3 cellular contexts compared by ENCODE assay signal in genomic region chr10:31697271-31698168, GRCh38.
A peak's percentile ranks its signal among the peaks of the same experiment; 100 is the strongest.
TF ChIP-seq lines count a peak whose summit lies in the region.

No MANE protein-coding gene starts in this region.

TF ChIP-seq in liver, 16 proteins besides CTCF, POLR2A, EP300 and RAD21 (continued from another document):
- TF ChIP-seq FOXA1 (IDR thresholded peaks at IDR 0.05), result no peak

TF ChIP-seq in HepG2, 621 proteins besides CTCF, POLR2A, EP300 and RAD21 (continued from another document):
- TF ChIP-seq E2F1 (CRISPR knock-in tag; IDR thresholded peaks at IDR 0.05), result no peak
- no peak for TF ChIP-seq HOXA5 (CRISPR knock-in tag; IDR thresholded peaks at IDR 0.05)
- TF ChIP-seq ZNF607 (CRISPR knock-in tag; IDR thresholded peaks at IDR 0.05; ENCODE audit: borderline replicate concordance), result no peak
- no peak for TF ChIP-seq TBL1XR1 (IDR thresholded peaks at IDR 0.05; ENCODE audit: borderline replicate concordance, low read length, partially characterized antibody)
- TF ChIP-seq MTA3 (CRISPR knock-in tag; IDR thresholded peaks at IDR 0.05), result no peak
- no peak for TF ChIP-seq PCBP1 (IDR thresholded peaks at IDR 0.05; ENCODE audit: borderline replicate concordance, low read depth, low read length)
- no peak for TF ChIP-seq ZNF768 (CRISPR knock-in tag; IDR thresholded peaks at IDR 0.05)
- no peak for TF ChIP-seq ZNF556 (CRISPR knock-in tag; IDR thresholded peaks at IDR 0.05; ENCODE audit: borderline replicate concordance)
- no peak for TF ChIP-seq GABPA (IDR thresholded peaks at IDR 0.05; ENCODE audit: low read depth, low read length)
- TF ChIP-seq GABPA (CRISPR knock-in tag; IDR thresholded peaks at IDR 0.05; ENCODE audit: low read depth), result no peak
- no peak for TF ChIP-seq ZNF382 (CRISPR knock-in tag; IDR thresholded peaks at IDR 0.05; ENCODE audit: borderline replicate concordance)
- TF ChIP-seq MATR3 (CRISPR knock-in tag; IDR thresholded peaks at IDR 0.05), result no peak
- TF ChIP-seq KDM4B (CRISPR knock-in tag; IDR thresholded peaks at IDR 0.05), result no peak
- TF ChIP-seq HOXA9 (CRISPR knock-in tag; IDR thresholded peaks at IDR 0.05; ENCODE audit: borderline replicate concordance), result no peak
- no peak for TF ChIP-seq ZNF749 (CRISPR knock-in tag; IDR thresholded peaks at IDR 0.05; ENCODE audit: borderline replicate concordance)
- no peak for TF ChIP-seq ZMAT3 (CRISPR knock-in tag; conservative IDR thresholded peaks at IDR 0.05)
- TF ChIP-seq MAZ (IDR thresholded peaks at IDR 0.05; ENCODE audit: borderline replicate concordance, low read depth, low read length), result no peak
- TF ChIP-seq MAZ (CRISPR knock-in tag; IDR thresholded peaks at IDR 0.05; ENCODE audit: low read depth), result no peak

TF ChIP-seq in endothelial cell of umbilical vein, 7 proteins besides CTCF, POLR2A, EP300 and RAD21 (continued from another document):
- peak; percentile 69 for TF ChIP-seq FOS (IDR thresholded peaks at IDR 0.05; ENCODE audit: borderline replicate concordance, insufficient read depth, low read length)
- no peak for TF ChIP-seq EZH2 (IDR thresholded peaks at IDR 0.05; ENCODE audit: borderline replicate concordance, low read depth, low read length, severe bottlenecking)
- TF ChIP-seq JUN (IDR thresholded peaks at IDR 0.05; ENCODE audit: borderline replicate concordance, insufficient read depth, insufficient read length, low read depth), result peak; percentile 63
- peak; percentile 58 for TF ChIP-seq MAX (IDR thresholded peaks at IDR 0.05; ENCODE audit: insufficient read depth, insufficient read length)
